Comparison of ENCODE assay signal across 23 cellular contexts in the genomic region with DNA sequence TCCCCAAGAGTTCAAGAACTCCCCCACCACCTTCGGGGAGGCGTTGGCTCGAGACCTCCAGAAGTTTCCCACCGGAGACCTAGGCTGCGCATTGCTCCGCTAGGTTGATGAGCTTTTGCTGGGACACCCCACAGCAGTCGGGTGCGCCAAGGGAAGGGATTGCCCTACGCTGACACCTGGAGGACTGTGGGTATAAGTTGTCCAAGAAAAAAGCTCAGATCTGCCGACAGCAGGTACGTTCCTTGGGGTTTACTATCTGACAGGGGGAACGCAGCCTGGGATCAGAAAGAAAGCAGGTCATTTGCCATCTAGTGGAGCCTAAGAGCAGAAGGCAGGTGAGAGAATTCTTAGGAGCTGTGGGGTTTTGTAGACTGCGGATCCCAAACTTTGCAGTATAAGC.
DNase-seq lines count a peak whose midpoint lies in the region; TF ChIP-seq lines count a peak whose summit lies in the region.
"Had no signal": no experiment of that assay in that cellular context is flagged by ENCODE, and none has a peak within 500 bp of the region (broad histone marks: within the 10 kb centered on the region; RNA-seq: fewer than 3 reads in every experiment).

No MANE protein-coding gene starts in this region.

- no peaks in the 10 kb centered on the region for H3K36me3 ChIP-seq in Peyer's patch
- H3K36me3 ChIP-seq in esophagus muscularis mucosa, result no peaks in the 10 kb centered on the region
- H3K36me3 ChIP-seq: breast epithelium, lower lobe of right lung, pancreas, upper lobe of left lung had no signal

- no peak for TF ChIP-seq CTCF in nephron progenitor cell (IDR thresholded peaks at IDR 0.05)
- no peak for TF ChIP-seq CTCF in Peyer's patch (IDR thresholded peaks at IDR 0.05)
- no peak for TF ChIP-seq CTCF in esophagus muscularis mucosa (IDR thresholded peaks at IDR 0.05)

- WGBS in esophagus muscularis mucosa, result 82% methylated on average over 13 of the region's 13 CpGs

- H3K27me3 Mint-ChIP-seq in nephron progenitor cell (ENCODE audit: low read depth, poor library complexity), result peaks cover 15% of the 10 kb centered on the region

- H3K27ac Mint-ChIP-seq in nephron progenitor cell, result no peak overlapping the region
- H3K27ac Mint-ChIP-seq: activated B cell treated with CpG ODN at 0.5 μM for 24 hours; CD8-positive, alpha-beta T cell; dendritic cell treated with granulocyte-macrophage colony-stimulating factor and Interleukin-4, amounts not matched to agents 40 ng/mL and 50 ng/mL, for 4 days; immature natural killer cell; stimulated activated naive CD8-positive, alpha-beta T cell treated with anti-CD3 and anti-CD28 coated beads, Interleukin-15, amount 100 ng/mL, for 72 hours had no signal

- H3K4me3 ChIP-seq in Peyer's patch (no peak overlapping the region), esophagus muscularis mucosa (no peak overlapping the region)
- H3K4me3 ChIP-seq: breast epithelium, lower lobe of right lung, pancreas, upper lobe of left lung had no signal

- H3K4me1 Mint-ChIP-seq in nephron progenitor cell, result peaks cover 14% of the 10 kb centered on the region
- H3K4me1 Mint-ChIP-seq: activated B cell treated with CpG ODN at 0.5 μM for 24 hours, immature natural killer cell had no signal

- intact Hi-C loops in esophagus muscularis mucosa (cut with DNase I), result no loop called here

- H3K36me3 Mint-ChIP-seq in nephron progenitor cell (ENCODE audit: low read depth), result no peaks in the 10 kb centered on the region
- H3K36me3 Mint-ChIP-seq: CD8-positive, alpha-beta T cell; immature natural killer cell had no signal

- H3K9me3 ChIP-seq in Peyer's patch, result no peaks in the 10 kb centered on the region
- H3K9me3 ChIP-seq in esophagus muscularis mucosa, result no peaks in the 10 kb centered on the region
- H3K9me3 ChIP-seq: breast epithelium, lower lobe of right lung, pancreas, upper lobe of left lung had no signal

- no peak for TF ChIP-seq EP300 in esophagus muscularis mucosa (IDR thresholded peaks at IDR 0.05)

- no peak for TF ChIP-seq POLR2A in Peyer's patch (IDR thresholded peaks at IDR 0.05)
- no peak for TF ChIP-seq POLR2A in esophagus muscularis mucosa (IDR thresholded peaks at IDR 0.05; ENCODE audit: low read depth)

- DNase-seq in NCI-H82 (lab: John Stamatoyannopoulos, UW) (peak; percentile 1), NCI-H82 treated with DMSO at 0.1 percent for 48 hours (lab: John Stamatoyannopoulos, UW; ENCODE audit: unreplicated experiment) (no peak), HT-29 (ENCODE audit: low spot score) (peak; percentile 0), amniotic epithelial cell (ENCODE audit: low read depth) (peak; percentile 11), nephron progenitor cell (peak; percentile 10), Kasumi-1 (lab: John Stamatoyannopoulos, UW) (no peak), Peyer's patch (no peak), esophagus muscularis mucosa (ENCODE audit: extremely low spot score) (no peak)
- DNase-seq: activated B cell treated with CpG ODN at 0.5 μM for 24 hours; CD8-positive, alpha-beta T cell; immature natural killer cell; lower lobe of right lung; NCI-H1092 treated with DMSO at 0.1 percent for 48 hours; NCI-H2107; NK-92 treated with Interleukin-12 subunit alpha and Interleukin-12 subunit beta, amount 100 ng/mL, for 24 hours; pancreas; SHP77 treated with DMSO at 0.1 percent for 48 hours; stimulated activated CD4-positive, alpha-beta T cell treated with anti-CD3 and anti-CD28 coated beads, Interleukin-1b, Interleukin-23, amount 100 ng/mL, for 48 hours; stimulated activated naive CD8-positive, alpha-beta T cell treated with anti-CD3 and anti-CD28 coated beads, Interleukin-15, amount 100 ng/mL, for 72 hours; T-helper 2 cell; upper lobe of left lung had no signal

- H3K27me3 ChIP-seq in Peyer's patch, result no peaks in the 10 kb centered on the region
- no peaks in the 10 kb centered on the region for H3K27me3 ChIP-seq in esophagus muscularis mucosa
- H3K27me3 ChIP-seq: breast epithelium, pancreas, upper lobe of left lung had no signal

- no peaks in the 10 kb centered on the region for H3K9me3 Mint-ChIP-seq in nephron progenitor cell
- H3K9me3 Mint-ChIP-seq: activated B cell treated with CpG ODN at 0.5 μM for 24 hours; CD8-positive, alpha-beta T cell; dendritic cell treated with granulocyte-macrophage colony-stimulating factor and Interleukin-4, amounts not matched to agents 40 ng/mL and 50 ng/mL, for 4 days; immature natural killer cell; stimulated activated naive CD8-positive, alpha-beta T cell treated with anti-CD3 and anti-CD28 coated beads, Interleukin-15, amount 100 ng/mL, for 72 hours had no signal

- H3K4me1 ChIP-seq in Peyer's patch, result no peaks in the 10 kb centered on the region
- H3K4me1 ChIP-seq in esophagus muscularis mucosa, result no peaks in the 10 kb centered on the region
- H3K4me1 ChIP-seq: breast epithelium, lower lobe of right lung, pancreas, upper lobe of left lung had no signal

- H3K4me3 Mint-ChIP-seq in nephron progenitor cell, result no peak overlapping the region
- H3K4me3 Mint-ChIP-seq: activated B cell treated with CpG ODN at 0.5 μM for 24 hours; CD8-positive, alpha-beta T cell; dendritic cell treated with granulocyte-macrophage colony-stimulating factor and Interleukin-4, amounts not matched to agents 40 ng/mL and 50 ng/mL, for 4 days; immature natural killer cell; stimulated activated naive CD8-positive, alpha-beta T cell treated with anti-CD3 and anti-CD28 coated beads, Interleukin-15, amount 100 ng/mL, for 72 hours had no signal

- H3K27ac ChIP-seq in Peyer's patch, result no peak overlapping the region
- no peak overlapping the region for H3K27ac ChIP-seq in esophagus muscularis mucosa (replicated peaks in 1 of 4)
- H3K27ac ChIP-seq: breast epithelium, lower lobe of right lung, pancreas, upper lobe of left lung had no signal

Comparison
In these comparisons a context has a peak if more than half of its experiments do, and no peak if none do; other contexts are left out.
1. DNase-seq: peak in NCI-H82 (single experiment), HT-29 (single experiment), amniotic epithelial cell (single experiment) and nephron progenitor cell (single experiment); none in NCI-H82 treated with DMSO at 0.1 percent for 48 hours (single experiment), Kasumi-1 (0 of 2), Peyer's patch (0 of 3) and esophagus muscularis mucosa (single experiment).